Comparison of ENCODE assay signal across 1 cellular context in the genomic region with DNA sequence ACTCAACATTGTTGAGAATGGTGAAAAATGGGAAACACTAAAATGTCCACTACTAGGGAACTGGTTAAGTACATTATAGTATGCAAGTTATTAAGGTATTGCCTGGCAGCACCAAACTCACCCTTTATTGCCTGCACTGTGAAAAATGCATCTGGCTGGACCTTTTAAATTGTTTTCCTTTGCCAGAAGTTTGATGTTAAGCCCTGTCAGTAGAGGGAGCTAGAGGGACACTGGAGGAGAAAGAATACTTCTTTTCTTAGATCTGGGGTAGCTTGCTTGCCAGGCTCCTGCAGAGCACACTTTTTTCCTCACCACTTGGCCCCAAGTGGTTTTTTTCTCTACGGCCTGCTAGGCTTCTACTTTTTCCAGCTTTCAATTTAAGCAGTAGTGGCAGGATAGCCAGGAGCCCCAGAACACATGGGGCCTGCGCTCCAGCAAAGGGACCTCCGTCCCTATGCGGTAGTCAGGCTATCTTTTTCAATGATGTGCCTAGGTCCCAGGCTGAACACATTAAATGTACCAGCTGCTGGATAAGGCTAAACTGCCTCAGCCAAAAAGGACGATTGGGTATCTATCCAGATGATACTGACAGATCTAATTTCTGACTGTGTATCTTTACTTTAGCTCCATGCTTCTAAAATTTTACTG.
TF ChIP-seq lines count a peak whose summit lies in the region.

No MANE protein-coding gene starts in this region.

TF ChIP-seq in H1, 55 proteins besides CTCF, POLR2A, EP300 and RAD21:
- TF ChIP-seq, protein P1, sequence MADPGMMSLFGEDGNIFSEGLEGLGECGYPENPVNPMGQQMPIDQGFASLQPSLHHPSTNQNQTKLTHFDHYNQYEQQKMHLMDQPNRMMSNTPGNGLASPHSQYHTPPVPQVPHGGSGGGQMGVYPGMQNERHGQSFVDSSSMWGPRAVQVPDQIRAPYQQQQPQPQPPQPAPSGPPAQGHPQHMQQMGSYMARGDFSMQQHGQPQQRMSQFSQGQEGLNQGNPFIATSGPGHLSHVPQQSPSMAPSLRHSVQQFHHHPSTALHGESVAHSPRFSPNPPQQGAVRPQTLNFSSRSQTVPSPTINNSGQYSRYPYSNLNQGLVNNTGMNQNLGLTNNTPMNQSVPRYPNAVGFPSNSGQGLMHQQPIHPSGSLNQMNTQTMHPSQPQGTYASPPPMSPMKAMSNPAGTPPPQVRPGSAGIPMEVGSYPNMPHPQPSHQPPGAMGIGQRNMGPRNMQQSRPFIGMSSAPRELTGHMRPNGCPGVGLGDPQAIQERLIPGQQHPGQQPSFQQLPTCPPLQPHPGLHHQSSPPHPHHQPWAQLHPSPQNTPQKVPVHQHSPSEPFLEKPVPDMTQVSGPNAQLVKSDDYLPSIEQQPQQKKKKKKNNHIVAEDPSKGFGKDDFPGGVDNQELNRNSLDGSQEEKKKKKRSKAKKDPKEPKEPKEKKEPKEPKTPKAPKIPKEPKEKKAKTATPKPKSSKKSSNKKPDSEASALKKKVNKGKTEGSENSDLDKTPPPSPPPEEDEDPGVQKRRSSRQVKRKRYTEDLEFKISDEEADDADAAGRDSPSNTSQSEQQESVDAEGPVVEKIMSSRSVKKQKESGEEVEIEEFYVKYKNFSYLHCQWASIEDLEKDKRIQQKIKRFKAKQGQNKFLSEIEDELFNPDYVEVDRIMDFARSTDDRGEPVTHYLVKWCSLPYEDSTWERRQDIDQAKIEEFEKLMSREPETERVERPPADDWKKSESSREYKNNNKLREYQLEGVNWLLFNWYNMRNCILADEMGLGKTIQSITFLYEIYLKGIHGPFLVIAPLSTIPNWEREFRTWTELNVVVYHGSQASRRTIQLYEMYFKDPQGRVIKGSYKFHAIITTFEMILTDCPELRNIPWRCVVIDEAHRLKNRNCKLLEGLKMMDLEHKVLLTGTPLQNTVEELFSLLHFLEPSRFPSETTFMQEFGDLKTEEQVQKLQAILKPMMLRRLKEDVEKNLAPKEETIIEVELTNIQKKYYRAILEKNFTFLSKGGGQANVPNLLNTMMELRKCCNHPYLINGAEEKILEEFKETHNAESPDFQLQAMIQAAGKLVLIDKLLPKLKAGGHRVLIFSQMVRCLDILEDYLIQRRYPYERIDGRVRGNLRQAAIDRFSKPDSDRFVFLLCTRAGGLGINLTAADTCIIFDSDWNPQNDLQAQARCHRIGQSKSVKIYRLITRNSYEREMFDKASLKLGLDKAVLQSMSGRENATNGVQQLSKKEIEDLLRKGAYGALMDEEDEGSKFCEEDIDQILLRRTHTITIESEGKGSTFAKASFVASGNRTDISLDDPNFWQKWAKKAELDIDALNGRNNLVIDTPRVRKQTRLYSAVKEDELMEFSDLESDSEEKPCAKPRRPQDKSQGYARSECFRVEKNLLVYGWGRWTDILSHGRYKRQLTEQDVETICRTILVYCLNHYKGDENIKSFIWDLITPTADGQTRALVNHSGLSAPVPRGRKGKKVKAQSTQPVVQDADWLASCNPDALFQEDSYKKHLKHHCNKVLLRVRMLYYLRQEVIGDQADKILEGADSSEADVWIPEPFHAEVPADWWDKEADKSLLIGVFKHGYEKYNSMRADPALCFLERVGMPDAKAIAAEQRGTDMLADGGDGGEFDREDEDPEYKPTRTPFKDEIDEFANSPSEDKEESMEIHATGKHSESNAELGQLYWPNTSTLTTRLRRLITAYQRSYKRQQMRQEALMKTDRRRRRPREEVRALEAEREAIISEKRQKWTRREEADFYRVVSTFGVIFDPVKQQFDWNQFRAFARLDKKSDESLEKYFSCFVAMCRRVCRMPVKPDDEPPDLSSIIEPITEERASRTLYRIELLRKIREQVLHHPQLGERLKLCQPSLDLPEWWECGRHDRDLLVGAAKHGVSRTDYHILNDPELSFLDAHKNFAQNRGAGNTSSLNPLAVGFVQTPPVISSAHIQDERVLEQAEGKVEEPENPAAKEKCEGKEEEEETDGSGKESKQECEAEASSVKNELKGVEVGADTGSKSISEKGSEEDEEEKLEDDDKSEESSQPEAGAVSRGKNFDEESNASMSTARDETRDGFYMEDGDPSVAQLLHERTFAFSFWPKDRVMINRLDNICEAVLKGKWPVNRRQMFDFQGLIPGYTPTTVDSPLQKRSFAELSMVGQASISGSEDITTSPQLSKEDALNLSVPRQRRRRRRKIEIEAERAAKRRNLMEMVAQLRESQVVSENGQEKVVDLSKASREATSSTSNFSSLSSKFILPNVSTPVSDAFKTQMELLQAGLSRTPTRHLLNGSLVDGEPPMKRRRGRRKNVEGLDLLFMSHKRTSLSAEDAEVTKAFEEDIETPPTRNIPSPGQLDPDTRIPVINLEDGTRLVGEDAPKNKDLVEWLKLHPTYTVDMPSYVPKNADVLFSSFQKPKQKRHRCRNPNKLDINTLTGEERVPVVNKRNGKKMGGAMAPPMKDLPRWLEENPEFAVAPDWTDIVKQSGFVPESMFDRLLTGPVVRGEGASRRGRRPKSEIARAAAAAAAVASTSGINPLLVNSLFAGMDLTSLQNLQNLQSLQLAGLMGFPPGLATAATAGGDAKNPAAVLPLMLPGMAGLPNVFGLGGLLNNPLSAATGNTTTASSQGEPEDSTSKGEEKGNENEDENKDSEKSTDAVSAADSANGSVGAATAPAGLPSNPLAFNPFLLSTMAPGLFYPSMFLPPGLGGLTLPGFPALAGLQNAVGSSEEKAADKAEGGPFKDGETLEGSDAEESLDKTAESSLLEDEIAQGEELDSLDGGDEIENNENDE (IDR thresholded peaks at IDR 0.05; ENCODE audit: insufficient replicate concordance, low read length): no peak
- TF ChIP-seq GTF2F1 (IDR thresholded peaks at IDR 0.05; ENCODE audit: borderline replicate concordance, low read depth, low read length): no peak
- TF ChIP-seq BRCA1 (IDR thresholded peaks at IDR 0.05; ENCODE audit: low read depth, low read length): no peak
- no peak for TF ChIP-seq TAF1 (IDR thresholded peaks at IDR 0.05; ENCODE audit: low read depth, low read length)
- no peak for TF ChIP-seq FOSL1 (IDR thresholded peaks at IDR 0.05; ENCODE audit: insufficient read depth, low read depth, low read length)
- TF ChIP-seq, protein P2, sequence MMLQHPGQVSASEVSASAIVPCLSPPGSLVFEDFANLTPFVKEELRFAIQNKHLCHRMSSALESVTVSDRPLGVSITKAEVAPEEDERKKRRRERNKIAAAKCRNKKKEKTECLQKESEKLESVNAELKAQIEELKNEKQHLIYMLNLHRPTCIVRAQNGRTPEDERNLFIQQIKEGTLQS (IDR thresholded peaks at IDR 0.05; ENCODE audit: insufficient read depth, low read depth, low read length): no peak
- TF ChIP-seq BCL11A (IDR thresholded peaks at IDR 0.05; ENCODE audit: low read depth in 2 of 2, low read length in 2 of 2): no peak
- no peak for TF ChIP-seq EGR1 (IDR thresholded peaks at IDR 0.05; ENCODE audit: borderline replicate concordance, low read depth, low read length)
- TF ChIP-seq NANOG (IDR thresholded peaks at IDR 0.05; ENCODE audit: insufficient read depth, low read depth, low read length, poor library complexity, severe bottlenecking): no peak
- no peak for TF ChIP-seq JUND (IDR thresholded peaks at IDR 0.05; ENCODE audit: low read length)
- TF ChIP-seq, protein P3, sequence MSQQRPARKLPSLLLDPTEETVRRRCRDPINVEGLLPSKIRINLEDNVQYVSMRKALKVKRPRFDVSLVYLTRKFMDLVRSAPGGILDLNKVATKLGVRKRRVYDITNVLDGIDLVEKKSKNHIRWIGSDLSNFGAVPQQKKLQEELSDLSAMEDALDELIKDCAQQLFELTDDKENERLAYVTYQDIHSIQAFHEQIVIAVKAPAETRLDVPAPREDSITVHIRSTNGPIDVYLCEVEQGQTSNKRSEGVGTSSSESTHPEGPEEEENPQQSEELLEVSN (IDR thresholded peaks at IDR 0.05): no peak
- TF ChIP-seq RNF2 (IDR thresholded peaks at IDR 0.05; ENCODE audit: borderline replicate concordance, low read depth, low read length, missing control alignments, poor library complexity, severe bottlenecking): no peak
- no peak for TF ChIP-seq YY1 (IDR thresholded peaks at IDR 0.05; ENCODE audit: low read depth, low read length)
- no peak for TF ChIP-seq CREB1 (IDR thresholded peaks at IDR 0.05)
- no peak for TF ChIP-seq ASH2L (IDR thresholded peaks at IDR 0.05; ENCODE audit: low read length)
- no peak for TF ChIP-seq SP1 (IDR thresholded peaks at IDR 0.05; ENCODE audit: low read depth, low read length)
- TF ChIP-seq POU5F1 (IDR thresholded peaks at IDR 0.05; ENCODE audit: low read depth, low read length): no peak
- TF ChIP-seq SAP30 (IDR thresholded peaks at IDR 0.05; ENCODE audit: insufficient read depth, insufficient replicate concordance, low read length): no peak
